Comparison of ENCODE assay signal across 1 cellular context in the genomic region with DNA sequence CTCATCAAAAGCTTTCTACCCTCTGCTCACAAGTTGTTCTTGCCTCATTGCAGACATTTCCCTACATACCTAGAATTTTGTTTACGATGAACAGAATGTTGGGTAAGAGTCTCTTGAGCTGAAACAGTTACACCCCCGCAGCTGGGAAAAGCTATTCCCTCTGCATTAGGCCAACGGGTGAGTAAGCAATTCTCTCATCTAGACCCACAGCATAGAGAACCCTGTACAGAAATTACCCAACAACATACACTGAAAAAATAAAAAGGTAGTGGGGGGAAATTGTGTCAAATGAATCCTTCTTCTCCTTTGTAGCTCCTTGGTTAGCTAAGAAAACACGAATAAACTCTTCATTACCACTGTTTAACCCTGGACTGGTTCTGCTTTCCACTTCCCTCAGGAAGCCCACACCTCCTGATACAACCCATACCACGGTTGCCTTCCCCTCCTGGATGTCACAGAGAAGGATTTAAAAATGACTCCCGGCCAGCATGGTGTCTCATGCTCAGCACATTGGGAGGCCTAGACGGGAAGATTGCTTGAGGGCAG.
A peak's percentile ranks its signal among the peaks of the same experiment; 100 is the strongest.
TF ChIP-seq lines count a peak whose summit lies in the region.

No MANE protein-coding gene starts in this region.

TF ChIP-seq in HepG2, 621 proteins besides CTCF, POLR2A, EP300 and RAD21 (continued from another document):
- TF ChIP-seq, protein P1, sequence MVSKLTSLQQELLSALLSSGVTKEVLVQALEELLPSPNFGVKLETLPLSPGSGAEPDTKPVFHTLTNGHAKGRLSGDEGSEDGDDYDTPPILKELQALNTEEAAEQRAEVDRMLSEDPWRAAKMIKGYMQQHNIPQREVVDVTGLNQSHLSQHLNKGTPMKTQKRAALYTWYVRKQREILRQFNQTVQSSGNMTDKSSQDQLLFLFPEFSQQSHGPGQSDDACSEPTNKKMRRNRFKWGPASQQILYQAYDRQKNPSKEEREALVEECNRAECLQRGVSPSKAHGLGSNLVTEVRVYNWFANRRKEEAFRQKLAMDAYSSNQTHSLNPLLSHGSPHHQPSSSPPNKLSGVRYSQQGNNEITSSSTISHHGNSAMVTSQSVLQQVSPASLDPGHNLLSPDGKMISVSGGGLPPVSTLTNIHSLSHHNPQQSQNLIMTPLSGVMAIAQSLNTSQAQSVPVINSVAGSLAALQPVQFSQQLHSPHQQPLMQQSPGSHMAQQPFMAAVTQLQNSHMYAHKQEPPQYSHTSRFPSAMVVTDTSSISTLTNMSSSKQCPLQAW (CRISPR knock-in tag; IDR thresholded peaks at IDR 0.05) = no peak
- TF ChIP-seq ESRRA (CRISPR knock-in tag; IDR thresholded peaks at IDR 0.05; ENCODE audit: low read depth) = no peak
- TF ChIP-seq CHCHD3 (CRISPR knock-in tag; IDR thresholded peaks at IDR 0.05) = no peak
- TF ChIP-seq, protein P2, sequence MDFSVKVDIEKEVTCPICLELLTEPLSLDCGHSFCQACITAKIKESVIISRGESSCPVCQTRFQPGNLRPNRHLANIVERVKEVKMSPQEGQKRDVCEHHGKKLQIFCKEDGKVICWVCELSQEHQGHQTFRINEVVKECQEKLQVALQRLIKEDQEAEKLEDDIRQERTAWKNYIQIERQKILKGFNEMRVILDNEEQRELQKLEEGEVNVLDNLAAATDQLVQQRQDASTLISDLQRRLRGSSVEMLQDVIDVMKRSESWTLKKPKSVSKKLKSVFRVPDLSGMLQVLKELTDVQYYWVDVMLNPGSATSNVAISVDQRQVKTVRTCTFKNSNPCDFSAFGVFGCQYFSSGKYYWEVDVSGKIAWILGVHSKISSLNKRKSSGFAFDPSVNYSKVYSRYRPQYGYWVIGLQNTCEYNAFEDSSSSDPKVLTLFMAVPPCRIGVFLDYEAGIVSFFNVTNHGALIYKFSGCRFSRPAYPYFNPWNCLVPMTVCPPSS (IDR thresholded peaks at IDR 0.05) = no peak
- no peak for TF ChIP-seq ZSCAN21 (CRISPR knock-in tag; IDR thresholded peaks at IDR 0.05; ENCODE audit: borderline replicate concordance)
- TF ChIP-seq ZNF234 (CRISPR knock-in tag; conservative IDR thresholded peaks at IDR 0.05) = no peak
- no peak for TF ChIP-seq NCOA2 (CRISPR knock-in tag; IDR thresholded peaks at IDR 0.05)
- no peak for TF ChIP-seq ZHX2 (IDR thresholded peaks at IDR 0.05; ENCODE audit: low read depth)
- TF ChIP-seq ZHX2 (CRISPR knock-in tag; IDR thresholded peaks at IDR 0.05; ENCODE audit: borderline replicate concordance) = no peak
- TF ChIP-seq PRDM10 (CRISPR knock-in tag; IDR thresholded peaks at IDR 0.05; ENCODE audit: low read depth) = 0 out of 2 replicates have a peak, but pooled peaks have one; percentile 40
- TF ChIP-seq NFE2 (CRISPR knock-in tag; IDR thresholded peaks at IDR 0.05) = peak; percentile 55; the same call in 1 of the 2 replicates
- TF ChIP-seq MED13 (CRISPR knock-in tag; IDR thresholded peaks at IDR 0.05) = no peak
- TF ChIP-seq ZNF253 (CRISPR knock-in tag; IDR thresholded peaks at IDR 0.05; ENCODE audit: borderline replicate concordance) = no peak
- TF ChIP-seq ZSCAN20 (CRISPR knock-in tag; IDR thresholded peaks at IDR 0.05; ENCODE audit: borderline replicate concordance) = no peak
- no peak for TF ChIP-seq IRF9 (CRISPR knock-in tag; IDR thresholded peaks at IDR 0.05; ENCODE audit: borderline replicate concordance)
- no peak for TF ChIP-seq ELF1 (CRISPR knock-in tag; IDR thresholded peaks at IDR 0.05)
- no peak for TF ChIP-seq UBTF (CRISPR knock-in tag; IDR thresholded peaks at IDR 0.05)
- TF ChIP-seq MAFF (IDR thresholded peaks at IDR 0.05; ENCODE audit: low read depth, low read length) = peak; percentile 19; the same call in 1 of the 2 replicates
- TF ChIP-seq CEBPG (CRISPR knock-in tag; IDR thresholded peaks at IDR 0.05) = peak; percentile 38; the same call in 1 of the 2 replicates
- TF ChIP-seq ZBTB25 (CRISPR knock-in tag; IDR thresholded peaks at IDR 0.05) = no peak
- peak; percentile 82 for TF ChIP-seq CEBPB (IDR thresholded peaks at IDR 0.05; ENCODE audit: borderline replicate concordance, low read depth, low read length)
- TF ChIP-seq KIAA2018 (CRISPR knock-in tag; IDR thresholded peaks at IDR 0.05; ENCODE audit: borderline replicate concordance) = no peak
